Comparison of ENCODE assay signal across 13 cellular contexts in genomic region chr15:77526582-77527163, GRCh38.
DNase-seq lines count a peak whose midpoint lies in the region; ATAC-seq, FAIRE-seq and TF ChIP-seq lines count a peak whose summit lies in the region.
"Had no signal": no experiment of that assay in that cellular context is flagged by ENCODE, and none has a peak within 500 bp of the region (broad histone marks: within the 10 kb centered on the region; RNA-seq: fewer than 3 reads in every experiment).

No MANE protein-coding gene starts in this region.

- CTCF ChIA-PET in Panc1 (lab: Charles Lee), result no interaction called here

- no peak for TF ChIP-seq CTCF in Panc1 (IDR thresholded peaks at IDR 0.05)
- no peak for TF ChIP-seq CTCF in sigmoid colon (IDR thresholded peaks at IDR 0.05)

- no peak for TF ChIP-seq EP300 in sigmoid colon (IDR thresholded peaks at IDR 0.05)

- H3K27me3 ChIP-seq in Panc1 (ENCODE audit: control insufficient read depth, insufficient read depth, low read length) (no peaks in the 10 kb centered on the region), sigmoid colon (no peaks in the 10 kb centered on the region)
- H3K27me3 ChIP-seq: brain microvascular endothelial cell, pancreas had no signal

- TF ChIP-seq POLR2A in sigmoid colon (IDR thresholded peaks at IDR 0.05), result no peak

- H3K36me3 ChIP-seq in Panc1 (ENCODE audit: control insufficient read depth, insufficient read depth, low read length), result no peaks in the 10 kb centered on the region
- no peaks in the 10 kb centered on the region for H3K36me3 ChIP-seq in sigmoid colon
- H3K36me3 ChIP-seq: brain microvascular endothelial cell, pancreas had no signal

- H3K27ac ChIP-seq in Panc1 (ENCODE audit: low read length), result peak overlapping the region; percentile 44
- H3K27ac ChIP-seq in sigmoid colon, result peak overlapping the region in 1 of 4 donors; percentile 21
- H3K27ac ChIP-seq: brain microvascular endothelial cell, pancreas had no signal

- POLR2A ChIA-PET in Panc1 (lab: Charles Lee), result interaction anchor here (0.6 kb wide), 1 partner anchor 439 kb away, joined by 3 read pairs; no protein-coding TSS in a partner anchor

- intact Hi-C loops in Panc1 (cut with micrococcal nuclease; ENCODE audit: unreplicated experiment), result no loop called here
- intact Hi-C loops in sigmoid colon (cut with DNase I), result no loop called here

- peak; percentile 21 for FAIRE-seq in GM19239 (lab: Jason Lieb, UNC)
- FAIRE-seq: pancreas had no signal

- no peaks in the 10 kb centered on the region for H3K9me3 ChIP-seq in Panc1 (ENCODE audit: control insufficient read depth, insufficient read depth, low read depth, low read length)
- no peaks in the 10 kb centered on the region for H3K9me3 ChIP-seq in iPS-18c (ENCODE audit: control insufficient read depth, insufficient read depth, low read length)
- H3K9me3 ChIP-seq in sigmoid colon, result no peaks in the 10 kb centered on the region
- H3K9me3 ChIP-seq: pancreas had no signal

- H3K4me1 ChIP-seq in Panc1 (ENCODE audit: control insufficient read depth, insufficient read depth, low read length) (peaks cover 8% of the 10 kb centered on the region; the same call in 1 of the 2 replicates), sigmoid colon (peaks cover 0 to 12% (median 6%) of the 10 kb centered on the region in 4 donors)
- H3K4me1 ChIP-seq: pancreas had no signal

- no TSS peak for BruUV-seq in Panc1 (replicated peaks; lab: Mats Ljungman, UMichigan)

- H3K4me3 ChIP-seq in Panc1 (ENCODE audit: low read depth in 2 of 2, low read length in 2 of 2) (no peak overlapping the region), iPS-18c (ENCODE audit: insufficient read depth, low read depth, low read length) (0 out of 2 replicates have a peak overlapping the region, but pooled peaks have one; percentile 2), sigmoid colon (no peak overlapping the region)
- H3K4me3 ChIP-seq: lung, pancreas had no signal

- in situ Hi-C loops in Panc1 (cut with HindIII; ENCODE audit: low pct_unique_long_range_greater_than_20kb, low sequenced_read_pairs), result no loop called here

- ATAC-seq in Panc1, result no peak
- no peak for ATAC-seq in HG03571 (IDR thresholded peaks at IDR 0.05; ENCODE audit: unreplicated experiment)
- no peak for ATAC-seq in GM21381 (IDR thresholded peaks at IDR 0.05; ENCODE audit: unreplicated experiment)

- DNase-seq in GM19239 (ENCODE audit: insufficient read length, low spot score) (no peak), Panc1 (ENCODE audit: low read depth, low spot score) (no peak), sigmoid colon (peak; percentile 34), NCI-H2227 (lab: John Stamatoyannopoulos, UW; ENCODE audit: unreplicated experiment) (no peak)
- no peak for DNase-seq in effector CD4-positive, alpha-beta T cell
- DNase-seq: activated CD4-positive, alpha-beta memory T cell treated with anti-CD3 and anti-CD28 coated beads, Interleukin-2, amount 10 ng/mL, durations not matched to agents 7 days and 5 days; brain microvascular endothelial cell; NCI-H1092 had no signal

- WGBS in sigmoid colon, 2 donors, result 89 to 92% methylated on average over 14 of the region's 14 CpGs
